ENCODE assay signal across 17 cellular contexts in the genomic region with DNA sequence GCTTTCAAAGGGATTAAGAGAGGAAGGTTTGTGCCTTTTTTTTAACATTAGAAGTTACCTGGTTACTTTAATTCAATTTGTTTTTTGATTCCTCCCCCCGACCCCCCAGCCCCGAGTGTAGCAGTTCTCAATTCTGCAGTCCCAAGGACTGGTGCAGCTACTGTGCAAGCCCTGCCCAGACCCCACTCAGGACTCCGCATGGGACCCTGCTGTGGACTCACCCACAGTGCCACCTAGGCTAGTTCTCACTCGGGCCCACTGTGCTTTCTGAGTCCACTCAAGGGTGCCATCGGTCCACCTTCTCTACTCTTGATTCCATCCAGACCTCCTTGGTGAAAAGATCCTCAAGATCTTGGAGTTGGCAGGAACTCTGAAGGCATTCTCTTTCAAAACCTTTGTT.
"Had no signal": no experiment of that assay in that cellular context is flagged by ENCODE, and none has a peak within 500 bp of the region (broad histone marks: within the 10 kb centered on the region; RNA-seq: fewer than 3 reads in every experiment).

No MANE protein-coding gene starts in this region.

- H3K4me3 ChIP-seq: SJCRH30, upper lobe of right lung had no signal

- H3K27me3 Mint-ChIP-seq: stimulated activated naive CD8-positive, alpha-beta T cell treated with anti-CD3 and anti-CD28 coated beads, Interleukin-15, Interleukin-2, amounts not matched to agents 100 ng/mL and 50 ng/mL, for 24 hours had no signal

- H3K27ac Mint-ChIP-seq: nephron had no signal

- ATAC-seq: left ventricle myocardium superior, upper lobe of right lung had no signal

- H3K4me1 ChIP-seq: upper lobe of right lung had no signal

- H3K27me3 ChIP-seq: SJCRH30, upper lobe of right lung had no signal

- H3K9me3 ChIP-seq: SJCRH30, upper lobe of right lung had no signal

- DNase-seq: activated CD4-positive, alpha-beta T cell treated with anti-CD3 and anti-CD28 coated beads, Interleukin-2, amount 50 U/mL, for 1 hour; activated CD4-positive, CD25-positive, alpha-beta regulatory T cell; activated CD8-positive, alpha-beta memory T cell treated with anti-CD3 and anti-CD28 coated beads for 24 hours; activated gamma-delta T cell; activated T-cell treated with anti-CD3 and anti-CD28 coated beads for 4 hours; caudate nucleus; glutamatergic neuron; hypothalamus; left ventricle myocardium superior; mesendoderm; nucleus accumbens; SJCRH30; stimulated activated CD4-positive, alpha-beta T cell treated with anti-CD3 and anti-CD28 coated beads, Interleukin-15, amount 100 ng/mL, for 24 hours; stimulated activated CD4-positive, alpha-beta T cell treated with anti-CD3 and anti-CD28 coated beads, Interleukin-4, amount 100 ng/mL, for 24 hours; upper lobe of right lung had no signal

- H3K27ac ChIP-seq: SJCRH30, upper lobe of right lung had no signal

- H3K9me3 Mint-ChIP-seq: nephron; stimulated activated naive CD8-positive, alpha-beta T cell treated with anti-CD3 and anti-CD28 coated beads, Interleukin-15, Interleukin-2, amounts not matched to agents 100 ng/mL and 50 ng/mL, for 24 hours had no signal

- H3K4me3 Mint-ChIP-seq: nephron; stimulated activated naive CD8-positive, alpha-beta T cell treated with anti-CD3 and anti-CD28 coated beads, Interleukin-15, Interleukin-2, amounts not matched to agents 100 ng/mL and 50 ng/mL, for 24 hours had no signal
